Comparison of ENCODE assay signal across 7 cellular contexts in genomic region chr1:110689868-110690267, GRCh38. TPM values are rescaled to one million over a fixed set of nuclear protein-coding genes. Genes with fewer than 3 reads are reported as not detected.
"Had no signal": no experiment of that assay in that cellular context is flagged by ENCODE, and none has a peak within 500 bp of the region (broad histone marks: within the 10 kb centered on the region; RNA-seq: fewer than 3 reads in every experiment).

No MANE protein-coding gene starts in this region.

- FAIRE-seq: G401.6, GM12878, GM18507, GM19239 had no signal

- DNase-seq: GDM1, GF-D8 had no signal

- ATAC-seq: GM12878 had no signal

- H3K4me3 ChIP-seq: GM12878 had no signal

RNA-seq across cellular contexts. Expression of gene KCNA3, which starts 15.1 kb away (rescaled TPM):
- total RNA-seq: G401 had no signal
